Comparison of ENCODE assay signal across 24 cellular contexts in the genomic region with DNA sequence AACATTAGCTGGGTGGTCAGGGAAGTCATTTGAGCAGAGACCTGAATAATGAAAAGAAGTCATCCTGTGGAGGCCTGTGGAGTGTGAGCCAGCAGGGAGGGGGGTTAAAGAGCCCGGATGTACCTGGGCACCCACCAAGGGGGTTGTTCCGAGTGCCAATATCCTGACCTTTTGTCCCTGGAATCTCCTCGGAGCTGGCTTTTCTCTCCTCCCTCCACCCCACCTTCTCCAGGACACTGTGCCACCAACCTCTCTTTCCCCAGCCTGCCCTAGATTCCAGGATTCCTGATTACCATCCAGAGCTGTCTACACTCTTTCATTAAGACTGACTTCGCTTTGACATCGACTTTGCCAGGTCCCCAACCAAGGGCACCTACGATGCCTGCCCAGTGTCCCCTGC. TPM values are rescaled to one million over a fixed set of nuclear protein-coding genes. Genes with fewer than 3 reads are reported as not detected.
"Had no signal": no experiment of that assay in that cellular context is flagged by ENCODE, and none has a peak within 500 bp of the region (broad histone marks: within the 10 kb centered on the region; RNA-seq: fewer than 3 reads in every experiment).

No MANE protein-coding gene starts in this region.

- H3K27me3 ChIP-seq: body of pancreas, foreskin keratinocyte had no signal

- DNase-seq: activated CD4-positive, alpha-beta T cell treated with anti-CD3 and anti-CD28 coated beads, Interleukin-2, amount 10 ng/mL, durations not matched to agents 24 days and 14 days; activated CD8-positive, alpha-beta T cell treated with anti-CD3 and anti-CD28 coated beads, Interleukin-2, amount 10 ng/mL, durations not matched to agents 7 days and 5 days; activated gamma-delta T cell treated with Interleukin-2 at 50 U/mL for 16 hours; anterior cingulate cortex; body of pancreas; effector CD4-positive, alpha-beta T cell; foreskin keratinocyte; kidney glomerular epithelial cell; left ventricle myocardium inferior; midbrain; occipital lobe; posterior cingulate gyrus; stimulated activated CD4-positive, alpha-beta T cell treated with anti-CD3 and anti-CD28 coated beads, Interleukin-15, amount 100 ng/mL, for 24 hours; stimulated activated naive B cell treated with anti-CD40 and anti-IgM and Interleukin-4, amounts not matched to agents 10 μg/mL and 1 μg/mL and 100 μg/mL, for 72 hours; trophoblast cell had no signal

- H3K27ac ChIP-seq: body of pancreas, foreskin keratinocyte, left ventricle myocardium inferior, VCaP had no signal

- H3K4me2 ChIP-seq: smooth muscle cell had no signal

- H3K9me3 ChIP-seq: body of pancreas, left ventricle myocardium inferior had no signal

- H3K4me1 ChIP-seq: foreskin keratinocyte had no signal

- H3K36me3 ChIP-seq: left ventricle myocardium inferior had no signal

- H3K4me3 ChIP-seq: body of pancreas, left ventricle myocardium inferior, smooth muscle cell had no signal

- ATAC-seq: activated CD4-positive, CD25-positive, alpha-beta regulatory T cell treated with anti-CD3 and anti-CD28 coated beads, Interleukin-2, amount 50 U/mL, for 24 hours; activated CD8-positive, alpha-beta T cell treated with anti-CD3 and anti-CD28 coated beads, Interleukin-2, amount 10 ng/mL, durations not matched to agents 7 days and 5 days; body of pancreas; foreskin keratinocyte; natural killer cell treated with Interleukin-12 subunit alpha and Interleukin-12 subunit beta and Interleukin-15 and Interleukin-18, amount 100 ng/mL, for 72 hours; sciatic nerve; stimulated activated naive B cell treated with anti-CD40 and anti-IgM and Interleukin-4, amounts not matched to agents 10 μg/mL and 1 μg/mL and 100 μg/mL, for 72 hours had no signal

RNA-seq across cellular contexts. Expression of a gene that starts 6.3 kb away (rescaled TPM):
- total RNA-seq: activated CD4-positive, alpha-beta T cell treated with anti-CD3 and anti-CD28 coated beads, Interleukin-2, amount 10 ng/mL, durations not matched to agents 24 days and 14 days; activated CD8-positive, alpha-beta T cell treated with anti-CD3 and anti-CD28 coated beads, Interleukin-2, amount 10 ng/mL, durations not matched to agents 7 days and 5 days; body of pancreas; foreskin keratinocyte; natural killer cell treated with Interleukin-12 subunit alpha and Interleukin-12 subunit beta and Interleukin-15 and Interleukin-18, amount 100 ng/mL, for 72 hours; occipital lobe; smooth muscle cell; T-helper 2 cell treated with Interferon-gamma antibody and Interleukin-4, amounts not matched to agents 100 ng/mL and 5 ng/mL, for 36 hours; temporal lobe had no signal

RNA-seq across cellular contexts. Expression of a gene that starts 14.5 kb away (rescaled TPM):
- total RNA-seq: activated CD8-positive, alpha-beta T cell treated with anti-CD3 and anti-CD28 coated beads, Interleukin-2, amount 10 ng/mL, durations not matched to agents 7 days and 5 days; foreskin keratinocyte; glomerular endothelial cell; lung microvascular endothelial cell had no signal
- polyA plus RNA-seq: foreskin keratinocyte had no signal

RNA-seq across cellular contexts. Expression of a gene that starts 46.3 kb away (rescaled TPM):
- total RNA-seq: activated CD4-positive, alpha-beta T cell treated with anti-CD3 and anti-CD28 coated beads, Interleukin-2, amount 10 ng/mL, durations not matched to agents 24 days and 14 days; body of pancreas; glomerular endothelial cell; lung microvascular endothelial cell had no signal
